10 cellular contexts compared by ENCODE assay signal in the genomic region with DNA sequence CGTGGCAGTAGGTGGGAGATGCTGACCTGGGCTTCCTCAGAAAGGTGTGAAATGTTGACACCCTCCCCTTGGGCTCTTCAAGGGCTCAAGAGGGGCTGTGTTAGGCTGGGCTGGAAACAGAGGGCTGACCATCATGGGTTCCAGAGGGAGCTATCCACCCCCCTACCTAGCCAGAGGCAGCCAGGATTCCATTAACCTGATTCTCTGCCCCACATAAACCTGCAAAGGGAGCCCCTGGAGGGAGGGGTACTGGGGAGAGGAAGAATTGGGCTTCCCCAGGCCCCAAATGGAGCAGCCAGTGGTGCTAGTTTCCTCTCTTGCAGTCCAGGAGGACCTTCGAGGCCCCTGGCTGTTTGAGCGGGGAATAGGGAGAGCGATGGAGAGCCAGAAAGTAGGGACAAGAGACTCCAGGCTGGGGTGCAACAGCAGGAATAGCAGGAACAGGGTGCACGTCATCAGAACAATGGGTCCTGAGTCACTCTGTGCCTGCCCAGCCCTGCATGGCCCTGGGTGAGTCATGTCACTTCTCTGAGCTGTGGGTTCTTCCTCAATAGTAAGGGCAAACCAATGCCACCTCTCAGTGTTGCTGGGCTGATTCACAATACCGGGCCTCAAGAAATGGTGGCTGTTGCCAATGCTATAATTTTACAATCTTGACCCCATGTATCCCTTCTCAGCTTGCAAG.
DNase-seq lines count a peak whose midpoint lies in the region; FAIRE-seq and TF ChIP-seq lines count a peak whose summit lies in the region.
"Had no signal": no experiment of that assay in that cellular context is flagged by ENCODE, and none has a peak within 500 bp of the region (broad histone marks: within the 10 kb centered on the region; RNA-seq: fewer than 3 reads in every experiment).

No MANE protein-coding gene starts in this region.

- intact Hi-C loops in left ventricle myocardium inferior (cut with micrococcal nuclease) = no loop called here

- no peaks in the 10 kb centered on the region for H3K36me3 ChIP-seq in left ventricle myocardium inferior
- H3K36me3 ChIP-seq in HAP-1 (replicated peaks) = no peaks in the 10 kb centered on the region

- peak; percentile 95 for FAIRE-seq in RCC 7860 (lab: Jason Lieb, UNC)
- FAIRE-seq: A204.1 had no signal

- no peaks in the 10 kb centered on the region for H3K9me3 ChIP-seq in left ventricle myocardium inferior (replicated peaks)
- no peaks in the 10 kb centered on the region for H3K9me3 ChIP-seq in HAP-1

- H3K4me1 ChIP-seq in left ventricle myocardium inferior (peaks cover 26% of the 10 kb centered on the region), HAP-1 (no peaks in the 10 kb centered on the region; the same call in 1 of the 2 replicates)

- no peak overlapping the region for H3K27ac ChIP-seq in left ventricle myocardium inferior (replicated peaks)

- DNase-seq in NK-92 treated with Interleukin-12 subunit alpha and Interleukin-12 subunit beta, amount 100 ng/mL, for 24 hours (lab: John Stamatoyannopoulos, UW) = peak; percentile 56
- DNase-seq in NK-92 (lab: John Stamatoyannopoulos, UW; ENCODE audit: unreplicated experiment) (no peak), RCC 7860 (ENCODE audit: low spot score) (peak; percentile 94), fibroblast of pulmonary artery (ENCODE audit: low read depth) (peak; percentile 80), left ventricle myocardium inferior (no peak), HAP-1 (ENCODE audit: low spot score in 2 of 2) (no peak), NCI-H345 treated with DMSO at 0.1 percent for 48 hours (lab: John Stamatoyannopoulos, UW; ENCODE audit: unreplicated experiment) (no peak)
- peak; percentile 28 for DNase-seq in stimulated activated CD8-positive, alpha-beta memory T cell treated with anti-CD3 and anti-CD28 coated beads, Interleukin-4, amount 100 ng/mL, for 48 hours
- DNase-seq: NCI-H1048 had no signal

- H3K4me3 ChIP-seq in fibroblast of pulmonary artery (replicated peaks; ENCODE audit: low read depth, low read length) = no peak overlapping the region
- no peak overlapping the region for H3K4me3 ChIP-seq in left ventricle myocardium inferior
- no peak overlapping the region for H3K4me3 ChIP-seq in HAP-1

- TF ChIP-seq CTCF in fibroblast of pulmonary artery (IDR thresholded peaks at IDR 0.05; ENCODE audit: low read length, missing control alignments) = no peak
- TF ChIP-seq CTCF in left ventricle myocardium inferior (IDR thresholded peaks at IDR 0.05; ENCODE audit: borderline replicate concordance) = no peak

- in situ Hi-C loops in HAP-1 (cut with MboI; ENCODE audit: low sequenced_read_pairs) = no loop called here

- H3K27me3 ChIP-seq in left ventricle myocardium inferior (ENCODE audit: low read depth) (peaks cover 5% of the 10 kb centered on the region), HAP-1 (ENCODE audit: low read depth) (no peaks in the 10 kb centered on the region)

Comparison
In these comparisons a context has a peak if more than half of its experiments do, and no peak if none do; other contexts are left out.
1. DNase-seq: peak in NK-92 treated with Interleukin-12 subunit alpha and Interleukin-12 subunit beta, amount 100 ng/mL, for 24 hours (single experiment), RCC 7860 (single experiment), fibroblast of pulmonary artery (single experiment) and stimulated activated CD8-positive, alpha-beta memory T cell treated with anti-CD3 and anti-CD28 coated beads, Interleukin-4, amount 100 ng/mL, for 48 hours (single experiment); none in NK-92 (single experiment), left ventricle myocardium inferior (single experiment), HAP-1 (0 of 2) and NCI-H345 treated with DMSO at 0.1 percent for 48 hours (single experiment).